In the genomic region with DNA sequence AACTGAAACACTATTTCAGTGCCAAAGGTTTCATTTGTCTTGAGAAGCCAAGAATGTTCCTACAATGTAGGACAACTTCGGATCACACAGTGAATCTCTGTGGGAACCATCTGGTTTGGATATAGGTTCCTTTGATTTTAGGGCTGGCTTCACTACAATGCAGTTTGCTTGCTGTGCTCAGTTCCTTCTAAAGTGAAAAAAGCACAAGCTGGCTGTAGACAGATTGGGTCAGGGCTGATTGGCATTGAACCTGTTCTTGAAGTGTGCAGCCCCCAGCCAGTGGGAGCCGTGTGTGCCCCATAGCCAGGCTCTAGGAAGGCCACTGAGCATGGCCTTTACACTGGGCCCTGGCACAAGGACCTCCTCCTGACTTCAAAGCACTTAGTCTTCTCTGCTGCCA, we compare ENCODE assay signal across 21 cellular contexts.
DNase-seq lines count a peak whose midpoint lies in the region; ATAC-seq and TF ChIP-seq lines count a peak whose summit lies in the region.
"Had no signal": no experiment of that assay in that cellular context is flagged by ENCODE, and none has a peak within 500 bp of the region (broad histone marks: within the 10 kb centered on the region; RNA-seq: fewer than 3 reads in every experiment).

No MANE protein-coding gene starts in this region.

- TF ChIP-seq CTCF in hepatocyte (IDR thresholded peaks at IDR 0.05; ENCODE audit: poor library complexity) = no peak

- H3K4me3 Mint-ChIP-seq in stimulated activated naive CD8-positive, alpha-beta T cell treated with anti-CD3 and anti-CD28 coated beads, Interleukin-15, amount 100 ng/mL, for 72 hours = no peak overlapping the region
- H3K4me3 Mint-ChIP-seq: B cell; CD4-positive, CD25-positive, alpha-beta regulatory T cell; CD8-positive, alpha-beta T cell; H9 had no signal

- ATAC-seq in stimulated activated naive CD8-positive, alpha-beta T cell treated with anti-CD3 and anti-CD28 coated beads, Interleukin-15, Interleukin-2, amounts not matched to agents 100 U/mL and 50 U/mL, for 24 hours = peak; percentile 19
- ATAC-seq in stimulated activated naive CD8-positive, alpha-beta T cell treated with anti-CD3 and anti-CD28 coated beads, Interleukin-15, amount 100 ng/mL, for 72 hours = no peak
- no peak for ATAC-seq in SK-N-SH treated with all-trans-retinoic acid at 6 μM for 48 hours
- ATAC-seq: CD8-positive, alpha-beta T cell; HCT116 had no signal

- H3K27me3 Mint-ChIP-seq in stimulated activated naive CD8-positive, alpha-beta T cell treated with anti-CD3 and anti-CD28 coated beads, Interleukin-15, amount 100 ng/mL, for 72 hours = no peaks in the 10 kb centered on the region

- H3K79me2 ChIP-seq in hepatocyte = no peaks in the 10 kb centered on the region

- no peak overlapping the region for H2AFZ ChIP-seq in hepatocyte

- H3K4me1 ChIP-seq in hepatocyte (ENCODE audit: insufficient read depth) = no peaks in the 10 kb centered on the region
- H3K4me1 ChIP-seq: BLaER1 had no signal

- no peaks in the 10 kb centered on the region for H3K9me3 ChIP-seq in hepatocyte (ENCODE audit: low read depth)

- no peaks in the 10 kb centered on the region for H3K9me2 ChIP-seq in hepatocyte (replicated peaks; ENCODE audit: insufficient read depth)

- 65% methylated on average over 2 of the region's 2 CpGs for WGBS in hepatocyte (ENCODE audit: low lambda C conversion rate, missing lambda C conversion rate)

- no peak for DNase-seq in stimulated activated naive CD8-positive, alpha-beta T cell treated with anti-CD3 and anti-CD28 coated beads, Interleukin-15, Interleukin-2, amounts not matched to agents 100 U/mL and 50 U/mL, for 24 hours
- no peak for DNase-seq in stimulated activated naive CD8-positive, alpha-beta T cell treated with anti-CD3 and anti-CD28 coated beads, Interleukin-15, amount 100 ng/mL, for 72 hours
- DNase-seq in cerebellar cortex (ENCODE audit: low spot score) (peak; percentile 88), hepatocyte (ENCODE audit: low spot score) (no peak), superior temporal gyrus (ENCODE audit: extremely low spot score) (peak; percentile 22), H7 (no peak), NCI-H146 (lab: John Stamatoyannopoulos, UW) (no peak)
- DNase-seq: CD4-positive, CD25-positive, alpha-beta regulatory T cell; CD8-positive, alpha-beta T cell; DMS 273 treated with DMSO at 0.1 percent for 48 hours; DMS79; EL; GF-D8; GOT3; H9 had no signal

- peak overlapping the region; percentile 15 for H3K27ac ChIP-seq in hepatocyte
- H3K27ac ChIP-seq: 22Rv1, BLaER1, C4-2B had no signal

- H3K27me3 ChIP-seq in hepatocyte (peaks cover 16% of the 10 kb centered on the region), H7 (ENCODE audit: control insufficient read depth, insufficient read depth, low read length) (no peaks in the 10 kb centered on the region)
- H3K27me3 ChIP-seq: BLaER1 had no signal

- H3K36me3 ChIP-seq in hepatocyte (replicated peaks; ENCODE audit: insufficient read depth, low read depth) (no peaks in the 10 kb centered on the region), H7 (replicated peaks; ENCODE audit: control insufficient read depth, insufficient read depth, low read length) (no peaks in the 10 kb centered on the region)
- H3K36me3 ChIP-seq: BLaER1 had no signal

- no peaks in the 10 kb centered on the region for H3K4me1 Mint-ChIP-seq in stimulated activated naive CD8-positive, alpha-beta T cell treated with anti-CD3 and anti-CD28 coated beads, Interleukin-15, amount 100 ng/mL, for 72 hours
- H3K4me1 Mint-ChIP-seq: B cell; CD4-positive, CD25-positive, alpha-beta regulatory T cell had no signal

- H3K4me3 ChIP-seq in hepatocyte (no peak overlapping the region), H7 (ENCODE audit: insufficient read depth, low read depth, low read length) (no peak overlapping the region)
- H3K4me3 ChIP-seq: BLaER1 had no signal

- no peaks in the 10 kb centered on the region for H4K20me1 ChIP-seq in hepatocyte (ENCODE audit: insufficient read depth, poor library complexity, severe bottlenecking)
- H4K20me1 ChIP-seq: BLaER1 had no signal

- peak overlapping the region in 1 of 2 donors; percentile 4 for H3K27ac Mint-ChIP-seq in stimulated activated naive CD8-positive, alpha-beta T cell treated with anti-CD3 and anti-CD28 coated beads, Interleukin-15, amount 100 ng/mL, for 72 hours
- H3K27ac Mint-ChIP-seq: B cell; CD4-positive, CD25-positive, alpha-beta regulatory T cell; CD8-positive, alpha-beta T cell; H9 had no signal

- peaks cover 0 to 6% of the 10 kb centered on the region in 2 donors for H3K9me3 Mint-ChIP-seq in stimulated activated naive CD8-positive, alpha-beta T cell treated with anti-CD3 and anti-CD28 coated beads, Interleukin-15, amount 100 ng/mL, for 72 hours
- H3K9me3 Mint-ChIP-seq: CD4-positive, CD25-positive, alpha-beta regulatory T cell; H9 had no signal

- no peak overlapping the region for H3K4me2 ChIP-seq in hepatocyte
- H3K4me2 ChIP-seq: BLaER1 had no signal

TF ChIP-seq in SK-N-SH treated with all-trans-retinoic acid at 6 μM for 48 hours, 23 proteins besides CTCF, POLR2A, EP300 and RAD21:
- TF ChIP-seq, protein P1, sequence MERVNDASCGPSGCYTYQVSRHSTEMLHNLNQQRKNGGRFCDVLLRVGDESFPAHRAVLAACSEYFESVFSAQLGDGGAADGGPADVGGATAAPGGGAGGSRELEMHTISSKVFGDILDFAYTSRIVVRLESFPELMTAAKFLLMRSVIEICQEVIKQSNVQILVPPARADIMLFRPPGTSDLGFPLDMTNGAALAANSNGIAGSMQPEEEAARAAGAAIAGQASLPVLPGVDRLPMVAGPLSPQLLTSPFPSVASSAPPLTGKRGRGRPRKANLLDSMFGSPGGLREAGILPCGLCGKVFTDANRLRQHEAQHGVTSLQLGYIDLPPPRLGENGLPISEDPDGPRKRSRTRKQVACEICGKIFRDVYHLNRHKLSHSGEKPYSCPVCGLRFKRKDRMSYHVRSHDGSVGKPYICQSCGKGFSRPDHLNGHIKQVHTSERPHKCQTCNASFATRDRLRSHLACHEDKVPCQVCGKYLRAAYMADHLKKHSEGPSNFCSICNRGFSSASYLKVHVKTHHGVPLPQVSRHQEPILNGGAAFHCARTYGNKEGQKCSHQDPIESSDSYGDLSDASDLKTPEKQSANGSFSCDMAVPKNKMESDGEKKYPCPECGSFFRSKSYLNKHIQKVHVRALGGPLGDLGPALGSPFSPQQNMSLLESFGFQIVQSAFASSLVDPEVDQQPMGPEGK (CRISPR knock-in tag; IDR thresholded peaks at IDR 0.05; ENCODE audit: borderline replicate concordance) = no peak
- no peak for TF ChIP-seq ZFP30 (CRISPR knock-in tag; IDR thresholded peaks at IDR 0.05)

Comparison
In these comparisons a context has a peak if more than half of its experiments do, and no peak if none do; other contexts are left out.
1. DNase-seq: peak in cerebellar cortex (single experiment) and superior temporal gyrus (single experiment); none in stimulated activated naive CD8-positive, alpha-beta T cell treated with anti-CD3 and anti-CD28 coated beads, Interleukin-15, Interleukin-2, amounts not matched to agents 100 U/mL and 50 U/mL, for 24 hours (single experiment), stimulated activated naive CD8-positive, alpha-beta T cell treated with anti-CD3 and anti-CD28 coated beads, Interleukin-15, amount 100 ng/mL, for 72 hours (0 of 2), hepatocyte (single experiment), H7 (single experiment) and NCI-H146 (single experiment).